Comparison of ENCODE assay signal across 27 cellular contexts in genomic region chr3:12191559-12191958, GRCh38. TPM values are rescaled to one million over a fixed set of nuclear protein-coding genes. Genes with fewer than 3 reads are reported as not detected.
DNase-seq lines count a peak whose midpoint lies in the region; ATAC-seq and TF ChIP-seq lines count a peak whose summit lies in the region.
"Had no signal": no experiment of that assay in that cellular context is flagged by ENCODE, and none has a peak within 500 bp of the region (broad histone marks: within the 10 kb centered on the region; RNA-seq: fewer than 3 reads in every experiment).

No MANE protein-coding gene starts in this region.

- no peak for DNase-seq in activated CD4-positive, alpha-beta T cell treated with anti-CD3 and anti-CD28 coated beads for 36 hours
- DNase-seq in activated CD4-positive, alpha-beta T cell treated with anti-CD3 and anti-CD28 coated beads for 4 hours, result no peak
- DNase-seq in CD14-positive monocyte (ENCODE audit: low spot score) (no peak), osteocyte (ENCODE audit: extremely low spot score, unreplicated experiment) (no peak), GM20000 (ENCODE audit: low spot score) (no peak), osteoblast (ENCODE audit: insufficient read length, low spot score, missing footprints) (no peak)
- DNase-seq in activated naive CD8-positive, alpha-beta T cell treated with anti-CD3 and anti-CD28 coated beads, Interleukin-2, amount 50 U/mL, for 24 hours, result no peak
- DNase-seq in activated CD8-positive, alpha-beta memory T cell treated with anti-CD3 and anti-CD28 coated beads, Interleukin-2, amount 50 U/mL, for 48 hours, result no peak
- DNase-seq: ACHN; BE2C; CD4-positive, CD25-positive, alpha-beta regulatory T cell; DMS153; MG63; NCI-H1105 treated with DMSO at 0.1 percent for 48 hours; NCI-H146; NCI-H1930; NCI-H2107; NCI-H446; NCI-H526; NCI-H82; NK-92 treated with Interleukin-12 subunit alpha and Interleukin-12 subunit beta, amount 100 ng/mL, for 24 hours; PC-9; Right ventricle myocardium superior; RPMI8226 had no signal

- H3K4me3 Mint-ChIP-seq in activated CD4-positive, alpha-beta T cell treated with anti-CD3 and anti-CD28 coated beads for 36 hours, result no peak overlapping the region
- H3K4me3 Mint-ChIP-seq in CD14-positive monocyte (no peak overlapping the region), osteocyte (ENCODE audit: unreplicated experiment) (no peak overlapping the region)
- H3K4me3 Mint-ChIP-seq in activated naive CD8-positive, alpha-beta T cell treated with anti-CD3 and anti-CD28 coated beads, Interleukin-2, amount 50 U/mL, for 24 hours, result no peak overlapping the region
- H3K4me3 Mint-ChIP-seq: CD4-positive, CD25-positive, alpha-beta regulatory T cell had no signal

- peak overlapping the region; percentile 2 for H3K27ac Mint-ChIP-seq in activated CD4-positive, alpha-beta T cell treated with anti-CD3 and anti-CD28 coated beads for 36 hours
- H3K27ac Mint-ChIP-seq in CD14-positive monocyte, result peak overlapping the region in 6 of 7 donors; percentile 64 to 100 (median 82)
- peak overlapping the region; percentile 4 for H3K27ac Mint-ChIP-seq in activated naive CD8-positive, alpha-beta T cell treated with anti-CD3 and anti-CD28 coated beads, Interleukin-2, amount 50 U/mL, for 24 hours
- peak overlapping the region; percentile 8 for H3K27ac Mint-ChIP-seq in osteocyte (ENCODE audit: unreplicated experiment)
- H3K27ac Mint-ChIP-seq: CD4-positive, CD25-positive, alpha-beta regulatory T cell had no signal

- H2AFZ ChIP-seq in osteoblast (ENCODE audit: low read length), result no peak overlapping the region
- H2AFZ ChIP-seq: PC-9 had no signal

- H4K20me1 ChIP-seq in osteoblast (ENCODE audit: insufficient read depth, low read length), result no peaks in the 10 kb centered on the region

- no peaks in the 10 kb centered on the region for H3K36me3 ChIP-seq in osteoblast (ENCODE audit: insufficient read depth, low read length)
- H3K36me3 ChIP-seq: MG63 had no signal

- POLR2A ChIA-PET in activated CD4-positive, alpha-beta T cell treated with anti-CD3 and anti-CD28 coated beads for 36 hours (lab: Charles Lee), result interaction anchor here (0.6 kb wide), 1 partner anchor 127 kb away, joined by 6 read pairs; no protein-coding TSS in a partner anchor

- intact Hi-C loops in activated CD4-positive, alpha-beta T cell treated with anti-CD3 and anti-CD28 coated beads for 36 hours (cut with DNase I, micrococcal nuclease), result loop anchor here (5.0 to 10.0 kb wide), 5 partner anchors 416 to 1986 kb away; partner anchors contain the start of genes LSM3 (in 1 of the 2) and XPC (in 1 of the 2)
- intact Hi-C loops in CD14-positive monocyte (cut with micrococcal nuclease), result loop anchor here in 1 of 2 donors (5.0 to 10.0 kb wide), 4 partner anchors 111 to 266 kb away; no protein-coding TSS in a partner anchor

- no peaks in the 10 kb centered on the region for H3K27me3 ChIP-seq in osteoblast (ENCODE audit: insufficient read depth, low read length)
- H3K27me3 ChIP-seq: BE2C, MG63 had no signal

- no peak for ATAC-seq in activated CD4-positive, alpha-beta T cell treated with anti-CD3 and anti-CD28 coated beads for 36 hours
- no peak for ATAC-seq in activated naive CD8-positive, alpha-beta T cell treated with anti-CD3 and anti-CD28 coated beads, Interleukin-2, amount 50 U/mL, for 24 hours
- ATAC-seq: HepG2 had no signal

- no peaks in the 10 kb centered on the region for H3K9me3 ChIP-seq in osteoblast (ENCODE audit: low read depth, low read length)
- H3K9me3 ChIP-seq: BE2C, MG63 had no signal

- H3K4me1 Mint-ChIP-seq in activated CD4-positive, alpha-beta T cell treated with anti-CD3 and anti-CD28 coated beads for 36 hours, result peaks cover 67% of the 10 kb centered on the region
- H3K4me1 Mint-ChIP-seq in CD14-positive monocyte (peaks cover 83% of the 10 kb centered on the region), osteocyte (ENCODE audit: unreplicated experiment) (peaks cover 74% of the 10 kb centered on the region)
- peaks cover 77% of the 10 kb centered on the region for H3K4me1 Mint-ChIP-seq in activated naive CD8-positive, alpha-beta T cell treated with anti-CD3 and anti-CD28 coated beads, Interleukin-2, amount 50 U/mL, for 24 hours

- no peaks in the 10 kb centered on the region for H3K36me3 Mint-ChIP-seq in activated CD4-positive, alpha-beta T cell treated with anti-CD3 and anti-CD28 coated beads for 36 hours (ENCODE audit: low read depth)
- H3K36me3 Mint-ChIP-seq in CD14-positive monocyte (peaks cover 0 to 2% of the 10 kb centered on the region in 2 donors), osteocyte (ENCODE audit: unreplicated experiment) (no peaks in the 10 kb centered on the region)
- H3K36me3 Mint-ChIP-seq in activated naive CD8-positive, alpha-beta T cell treated with anti-CD3 and anti-CD28 coated beads, Interleukin-2, amount 50 U/mL, for 24 hours (ENCODE audit: low read depth), result peaks cover 3% of the 10 kb centered on the region
- H3K36me3 Mint-ChIP-seq: CD4-positive, CD25-positive, alpha-beta regulatory T cell had no signal

- H3K79me2 ChIP-seq in osteoblast (ENCODE audit: insufficient read depth, low read length), result no peaks in the 10 kb centered on the region

- no peak overlapping the region for H3K4me2 ChIP-seq in osteoblast (ENCODE audit: insufficient read depth, low read length)
- H3K4me2 ChIP-seq: PC-9 had no signal

- H3K27me3 Mint-ChIP-seq in activated CD4-positive, alpha-beta T cell treated with anti-CD3 and anti-CD28 coated beads for 36 hours, result peaks cover 4% of the 10 kb centered on the region
- H3K27me3 Mint-ChIP-seq in CD14-positive monocyte (ENCODE audit: low read depth in 3 of 3) (peaks cover 0 to 7% (median 0%) of the 10 kb centered on the region in 3 donors), osteocyte (ENCODE audit: unreplicated experiment) (no peaks in the 10 kb centered on the region)
- H3K27me3 Mint-ChIP-seq in activated naive CD8-positive, alpha-beta T cell treated with anti-CD3 and anti-CD28 coated beads, Interleukin-2, amount 50 U/mL, for 24 hours, result peaks cover 5% of the 10 kb centered on the region
- H3K27me3 Mint-ChIP-seq: CD4-positive, CD25-positive, alpha-beta regulatory T cell had no signal

- no peak overlapping the region for H3K27ac ChIP-seq in osteoblast (ENCODE audit: low read depth, low read length)
- H3K27ac ChIP-seq: 22Rv1 had no signal

- CTCF ChIA-PET in activated CD4-positive, alpha-beta T cell treated with anti-CD3 and anti-CD28 coated beads for 36 hours (lab: Charles Lee), result no interaction called here

- H3K4me3 ChIP-seq in osteoblast (ENCODE audit: insufficient read depth, low read length), result no peak overlapping the region
- H3K4me3 ChIP-seq: MG63, PC-9 had no signal

- peaks cover 50% of the 10 kb centered on the region for H3K4me1 ChIP-seq in osteoblast (ENCODE audit: insufficient read depth, low read length)
- H3K4me1 ChIP-seq: BE2C had no signal

- no peaks in the 10 kb centered on the region for H3K9me3 Mint-ChIP-seq in activated CD4-positive, alpha-beta T cell treated with anti-CD3 and anti-CD28 coated beads for 36 hours (ENCODE audit: low read depth)
- H3K9me3 Mint-ChIP-seq in CD14-positive monocyte (no peaks in the 10 kb centered on the region), osteocyte (ENCODE audit: unreplicated experiment) (no peaks in the 10 kb centered on the region)
- H3K9me3 Mint-ChIP-seq in activated naive CD8-positive, alpha-beta T cell treated with anti-CD3 and anti-CD28 coated beads, Interleukin-2, amount 50 U/mL, for 24 hours, result no peaks in the 10 kb centered on the region
- H3K9me3 Mint-ChIP-seq: CD4-positive, CD25-positive, alpha-beta regulatory T cell had no signal

- no peak for TF ChIP-seq CTCF in CD14-positive monocyte (IDR thresholded peaks at IDR 0.05)
- no peak for TF ChIP-seq CTCF in osteocyte (IDR thresholded peaks at IDR 0.05)
- TF ChIP-seq CTCF in GM20000 (IDR thresholded peaks at IDR 0.05; ENCODE audit: extremely low read depth, missing control alignments), result no peak
- TF ChIP-seq CTCF in osteoblast (IDR thresholded peaks at IDR 0.05; ENCODE audit: extremely low read depth, low read depth, low read length), result no peak

RNA-seq across cellular contexts. Expression of gene TIMP4, which starts 32.8 kb away (rescaled TPM):
- under 1 TPM; 0.11 to 0.34 TPM for total RNA-seq in activated CD4-positive, alpha-beta T cell treated with anti-CD3 and anti-CD28 coated beads for 36 hours
- not detected for polyA plus RNA-seq in CD14-positive monocyte
- 5.0 and 5.4 TPM in 2 replicates for total RNA-seq in osteocyte
- 2.4 and 3.3 TPM in 2 replicates for total RNA-seq in osteoblast
- total RNA-seq: CD4-positive, CD25-positive, alpha-beta regulatory T cell; SK-MEL-5 had no signal
- polyA plus RNA-seq: CD4-positive, CD25-positive, alpha-beta regulatory T cell had no signal

Comparison
In these comparisons a context has a peak if more than half of its experiments do, and no peak if none do; other contexts are left out.
1. H3K27ac Mint-ChIP-seq: peak in every context shown above with its lines; median percentile 82 in CD14-positive monocyte; 8 in osteocyte; 4 in activated naive CD8-positive, alpha-beta T cell treated with anti-CD3 and anti-CD28 coated beads, Interleukin-2, amount 50 U/mL, for 24 hours; 2 in activated CD4-positive, alpha-beta T cell treated with anti-CD3 and anti-CD28 coated beads for 36 hours.